1 cellular context compared by ENCODE assay signal in the genomic region with DNA sequence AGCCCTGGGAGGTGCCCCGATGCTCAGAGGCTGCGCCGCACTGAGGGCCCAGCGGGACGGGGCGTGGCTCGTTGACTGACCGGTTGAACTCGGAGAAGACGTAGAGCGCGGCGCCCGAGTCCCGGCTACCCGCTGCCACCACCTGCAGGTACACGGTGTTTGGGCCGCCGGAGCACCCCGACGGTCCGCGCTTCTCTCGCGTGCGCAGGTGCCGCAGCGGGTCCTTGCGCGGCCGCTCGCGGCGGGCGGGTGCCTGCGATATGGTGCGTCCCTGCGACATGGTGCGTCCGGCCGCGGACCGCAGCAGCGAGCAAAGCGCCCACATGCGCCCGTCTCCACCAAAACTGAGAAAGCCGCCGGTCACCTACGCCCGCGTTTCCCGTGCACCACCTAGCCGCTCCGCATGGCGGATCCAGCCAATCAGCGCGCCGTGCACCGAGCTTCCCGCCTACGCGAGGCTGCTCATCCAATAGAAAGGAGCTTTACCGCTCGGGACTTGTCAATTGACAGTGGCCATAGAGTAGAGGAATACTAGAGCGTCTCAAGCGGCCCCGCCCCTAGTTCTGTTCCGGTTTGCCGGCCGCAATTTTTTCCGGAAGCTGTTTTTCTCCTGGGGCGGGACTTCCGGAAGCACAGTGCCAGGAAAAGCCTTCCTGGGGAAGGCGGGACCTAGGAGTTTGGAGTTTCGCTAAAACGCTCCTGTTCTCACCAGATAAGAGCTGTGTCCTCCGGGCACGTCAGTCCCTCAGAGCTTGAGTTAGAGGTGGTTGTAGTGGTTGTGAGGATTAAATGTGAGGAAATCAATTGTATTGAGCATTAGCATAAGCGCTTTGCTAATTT.
A peak's percentile ranks its signal among the peaks of the same experiment; 100 is the strongest.
TF ChIP-seq lines count a peak whose summit lies in the region.

A gene with protein sequence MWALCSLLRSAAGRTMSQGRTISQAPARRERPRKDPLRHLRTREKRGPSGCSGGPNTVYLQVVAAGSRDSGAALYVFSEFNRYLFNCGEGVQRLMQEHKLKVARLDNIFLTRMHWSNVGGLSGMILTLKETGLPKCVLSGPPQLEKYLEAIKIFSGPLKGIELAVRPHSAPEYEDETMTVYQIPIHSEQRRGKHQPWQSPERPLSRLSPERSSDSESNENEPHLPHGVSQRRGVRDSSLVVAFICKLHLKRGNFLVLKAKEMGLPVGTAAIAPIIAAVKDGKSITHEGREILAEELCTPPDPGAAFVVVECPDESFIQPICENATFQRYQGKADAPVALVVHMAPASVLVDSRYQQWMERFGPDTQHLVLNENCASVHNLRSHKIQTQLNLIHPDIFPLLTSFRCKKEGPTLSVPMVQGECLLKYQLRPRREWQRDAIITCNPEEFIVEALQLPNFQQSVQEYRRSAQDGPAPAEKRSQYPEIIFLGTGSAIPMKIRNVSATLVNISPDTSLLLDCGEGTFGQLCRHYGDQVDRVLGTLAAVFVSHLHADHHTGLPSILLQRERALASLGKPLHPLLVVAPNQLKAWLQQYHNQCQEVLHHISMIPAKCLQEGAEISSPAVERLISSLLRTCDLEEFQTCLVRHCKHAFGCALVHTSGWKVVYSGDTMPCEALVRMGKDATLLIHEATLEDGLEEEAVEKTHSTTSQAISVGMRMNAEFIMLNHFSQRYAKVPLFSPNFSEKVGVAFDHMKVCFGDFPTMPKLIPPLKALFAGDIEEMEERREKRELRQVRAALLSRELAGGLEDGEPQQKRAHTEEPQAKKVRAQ (minus strand): TSS at position 405 of the 840 bp plus-strand sequence. CDS start 80 bp downstream, at position 325.

TF ChIP-seq in HepG2, 621 proteins besides CTCF, POLR2A, EP300 and RAD21 (continued from another document and continues in another):
- TF ChIP-seq, protein P1, sequence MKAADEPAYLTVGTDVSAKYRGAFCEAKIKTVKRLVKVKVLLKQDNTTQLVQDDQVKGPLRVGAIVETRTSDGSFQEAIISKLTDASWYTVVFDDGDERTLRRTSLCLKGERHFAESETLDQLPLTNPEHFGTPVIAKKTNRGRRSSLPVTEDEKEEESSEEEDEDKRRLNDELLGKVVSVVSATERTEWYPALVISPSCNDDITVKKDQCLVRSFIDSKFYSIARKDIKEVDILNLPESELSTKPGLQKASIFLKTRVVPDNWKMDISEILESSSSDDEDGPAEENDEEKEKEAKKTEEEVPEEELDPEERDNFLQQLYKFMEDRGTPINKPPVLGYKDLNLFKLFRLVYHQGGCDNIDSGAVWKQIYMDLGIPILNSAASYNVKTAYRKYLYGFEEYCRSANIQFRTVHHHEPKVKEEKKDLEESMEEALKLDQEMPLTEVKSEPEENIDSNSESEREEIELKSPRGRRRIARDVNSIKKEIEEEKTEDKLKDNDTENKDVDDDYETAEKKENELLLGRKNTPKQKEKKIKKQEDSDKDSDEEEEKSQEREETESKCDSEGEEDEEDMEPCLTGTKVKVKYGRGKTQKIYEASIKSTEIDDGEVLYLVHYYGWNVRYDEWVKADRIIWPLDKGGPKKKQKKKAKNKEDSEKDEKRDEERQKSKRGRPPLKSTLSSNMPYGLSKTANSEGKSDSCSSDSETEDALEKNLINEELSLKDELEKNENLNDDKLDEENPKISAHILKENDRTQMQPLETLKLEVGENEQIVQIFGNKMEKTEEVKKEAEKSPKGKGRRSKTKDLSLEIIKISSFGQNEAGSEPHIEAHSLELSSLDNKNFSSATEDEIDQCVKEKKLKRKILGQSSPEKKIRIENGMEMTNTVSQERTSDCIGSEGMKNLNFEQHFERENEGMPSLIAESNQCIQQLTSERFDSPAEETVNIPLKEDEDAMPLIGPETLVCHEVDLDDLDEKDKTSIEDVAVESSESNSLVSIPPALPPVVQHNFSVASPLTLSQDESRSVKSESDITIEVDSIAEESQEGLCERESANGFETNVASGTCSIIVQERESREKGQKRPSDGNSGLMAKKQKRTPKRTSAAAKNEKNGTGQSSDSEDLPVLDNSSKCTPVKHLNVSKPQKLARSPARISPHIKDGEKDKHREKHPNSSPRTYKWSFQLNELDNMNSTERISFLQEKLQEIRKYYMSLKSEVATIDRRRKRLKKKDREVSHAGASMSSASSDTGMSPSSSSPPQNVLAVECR (CRISPR knock-in tag; IDR thresholded peaks at IDR 0.05; ENCODE audit: borderline replicate concordance): peak; percentile 97
- TF ChIP-seq, protein P2, sequence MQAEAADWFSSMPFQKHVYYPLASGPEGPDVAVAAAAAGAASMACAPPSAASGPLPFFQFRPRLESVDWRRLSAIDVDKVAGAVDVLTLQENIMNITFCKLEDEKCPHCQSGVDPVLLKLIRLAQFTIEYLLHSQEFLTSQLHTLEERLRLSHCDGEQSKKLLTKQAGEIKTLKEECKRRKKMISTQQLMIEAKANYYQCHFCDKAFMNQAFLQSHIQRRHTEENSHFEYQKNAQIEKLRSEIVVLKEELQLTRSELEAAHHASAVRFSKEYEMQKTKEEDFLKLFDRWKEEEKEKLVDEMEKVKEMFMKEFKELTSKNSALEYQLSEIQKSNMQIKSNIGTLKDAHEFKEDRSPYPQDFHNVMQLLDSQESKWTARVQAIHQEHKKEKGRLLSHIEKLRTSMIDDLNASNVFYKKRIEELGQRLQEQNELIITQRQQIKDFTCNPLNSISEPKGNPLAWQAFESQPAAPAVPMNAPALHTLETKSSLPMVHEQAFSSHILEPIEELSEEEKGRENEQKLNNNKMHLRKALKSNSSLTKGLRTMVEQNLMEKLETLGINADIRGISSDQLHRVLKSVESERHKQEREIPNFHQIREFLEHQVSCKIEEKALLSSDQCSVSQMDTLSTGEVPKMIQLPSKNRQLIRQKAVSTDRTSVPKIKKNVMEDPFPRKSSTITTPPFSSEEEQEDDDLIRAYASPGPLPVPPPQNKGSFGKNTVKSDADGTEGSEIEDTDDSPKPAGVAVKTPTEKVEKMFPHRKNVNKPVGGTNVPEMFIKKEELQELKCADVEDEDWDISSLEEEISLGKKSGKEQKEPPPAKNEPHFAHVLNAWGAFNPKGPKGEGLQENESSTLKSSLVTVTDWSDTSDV (CRISPR knock-in tag; IDR thresholded peaks at IDR 0.05): no peak
- TF ChIP-seq ZNF225 (CRISPR knock-in tag; IDR thresholded peaks at IDR 0.05) (peak; percentile 95), POLR2AphosphoS5 (IDR thresholded peaks at IDR 0.05; ENCODE audit: low read depth, low read length) (peak; percentile 95), RORA (CRISPR knock-in tag; IDR thresholded peaks at IDR 0.05) (no peak), ZFP41 (CRISPR knock-in tag; IDR thresholded peaks at IDR 0.05; ENCODE audit: borderline replicate concordance) (no peak), ZNF282 (IDR thresholded peaks at IDR 0.05; ENCODE audit: partially characterized antibody) (no peak), ZMYM4 (CRISPR knock-in tag; IDR thresholded peaks at IDR 0.05) (peak; percentile 63), SP140L (CRISPR knock-in tag; IDR thresholded peaks at IDR 0.05; ENCODE audit: borderline replicate concordance) (no peak; the same call in 1 of the 2 replicates), ZNF567 (CRISPR knock-in tag; IDR thresholded peaks at IDR 0.05; ENCODE audit: borderline replicate concordance) (peak; percentile 67; the same call in 1 of the 2 replicates), ZNF549 (CRISPR knock-in tag; IDR thresholded peaks at IDR 0.05) (no peak), MED13 (CRISPR knock-in tag; IDR thresholded peaks at IDR 0.05) (no peak), U2AF1 (optimal IDR thresholded peaks at IDR 0.05; ENCODE audit: low read depth, low read length) (no peak), KAT7 (CRISPR knock-in tag; IDR thresholded peaks at IDR 0.05; ENCODE audit: borderline replicate concordance) (0 out of 2 replicates have a peak, but pooled peaks have one; percentile 67), CREM (IDR thresholded peaks at IDR 0.05) (peak; percentile 79), CREM (CRISPR knock-in tag; IDR thresholded peaks at IDR 0.05) (no peak), ZNF292 (CRISPR knock-in tag; IDR thresholded peaks at IDR 0.05; ENCODE audit: borderline replicate concordance, low read depth) (no peak)
- TF ChIP-seq, protein P3, sequence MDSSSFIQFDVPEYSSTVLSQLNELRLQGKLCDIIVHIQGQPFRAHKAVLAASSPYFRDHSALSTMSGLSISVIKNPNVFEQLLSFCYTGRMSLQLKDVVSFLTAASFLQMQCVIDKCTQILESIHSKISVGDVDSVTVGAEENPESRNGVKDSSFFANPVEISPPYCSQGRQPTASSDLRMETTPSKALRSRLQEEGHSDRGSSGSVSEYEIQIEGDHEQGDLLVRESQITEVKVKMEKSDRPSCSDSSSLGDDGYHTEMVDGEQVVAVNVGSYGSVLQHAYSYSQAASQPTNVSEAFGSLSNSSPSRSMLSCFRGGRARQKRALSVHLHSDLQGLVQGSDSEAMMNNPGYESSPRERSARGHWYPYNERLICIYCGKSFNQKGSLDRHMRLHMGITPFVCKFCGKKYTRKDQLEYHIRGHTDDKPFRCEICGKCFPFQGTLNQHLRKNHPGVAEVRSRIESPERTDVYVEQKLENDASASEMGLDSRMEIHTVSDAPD (CRISPR knock-in tag; IDR thresholded peaks at IDR 0.05): 0 out of 2 replicates have a peak, but pooled peaks have one; percentile 74
- TF ChIP-seq, protein P4, sequence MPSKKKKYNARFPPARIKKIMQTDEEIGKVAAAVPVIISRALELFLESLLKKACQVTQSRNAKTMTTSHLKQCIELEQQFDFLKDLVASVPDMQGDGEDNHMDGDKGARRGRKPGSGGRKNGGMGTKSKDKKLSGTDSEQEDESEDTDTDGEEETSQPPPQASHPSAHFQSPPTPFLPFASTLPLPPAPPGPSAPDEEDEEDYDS (CRISPR knock-in tag; IDR thresholded peaks at IDR 0.05): peak; percentile 71; the same call in 1 of the 2 replicates
- TF ChIP-seq, protein P5, sequence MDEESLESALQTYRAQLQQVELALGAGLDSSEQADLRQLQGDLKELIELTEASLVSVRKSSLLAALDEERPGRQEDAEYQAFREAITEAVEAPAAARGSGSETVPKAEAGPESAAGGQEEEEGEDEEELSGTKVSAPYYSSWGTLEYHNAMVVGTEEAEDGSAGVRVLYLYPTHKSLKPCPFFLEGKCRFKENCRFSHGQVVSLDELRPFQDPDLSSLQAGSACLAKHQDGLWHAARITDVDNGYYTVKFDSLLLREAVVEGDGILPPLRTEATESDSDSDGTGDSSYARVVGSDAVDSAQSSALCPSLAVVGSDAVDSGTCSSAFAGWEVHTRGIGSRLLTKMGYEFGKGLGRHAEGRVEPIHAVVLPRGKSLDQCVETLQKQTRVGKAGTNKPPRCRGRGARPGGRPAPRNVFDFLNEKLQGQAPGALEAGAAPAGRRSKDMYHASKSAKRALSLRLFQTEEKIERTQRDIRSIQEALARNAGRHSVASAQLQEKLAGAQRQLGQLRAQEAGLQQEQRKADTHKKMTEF (CRISPR knock-in tag; IDR thresholded peaks at IDR 0.05): peak; percentile 70; the same call in 1 of the 2 replicates
- TF ChIP-seq, protein P6, sequence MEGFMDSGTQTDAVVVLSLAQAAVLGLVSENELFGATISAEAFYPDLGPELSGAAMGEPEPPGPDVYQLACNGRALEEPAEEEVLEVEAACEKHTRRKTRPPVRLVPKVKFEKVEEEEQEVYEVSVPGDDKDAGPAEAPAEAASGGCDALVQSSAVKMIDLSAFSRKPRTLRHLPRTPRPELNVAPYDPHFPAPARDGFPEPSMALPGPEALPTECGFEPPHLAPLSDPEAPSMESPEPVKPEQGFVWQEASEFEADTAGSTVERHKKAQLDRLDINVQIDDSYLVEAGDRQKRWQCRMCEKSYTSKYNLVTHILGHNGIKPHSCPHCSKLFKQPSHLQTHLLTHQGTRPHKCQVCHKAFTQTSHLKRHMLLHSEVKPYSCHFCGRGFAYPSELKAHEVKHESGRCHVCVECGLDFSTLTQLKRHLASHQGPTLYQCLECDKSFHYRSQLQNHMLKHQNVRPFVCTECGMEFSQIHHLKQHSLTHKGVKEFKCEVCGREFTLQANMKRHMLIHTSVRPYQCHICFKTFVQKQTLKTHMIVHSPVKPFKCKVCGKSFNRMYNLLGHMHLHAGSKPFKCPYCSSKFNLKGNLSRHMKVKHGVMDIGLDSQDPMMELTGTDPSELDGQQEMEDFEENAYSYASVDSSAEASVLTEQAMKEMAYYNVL (CRISPR knock-in tag; IDR thresholded peaks at IDR 0.05; ENCODE audit: borderline replicate concordance): no peak; the same call in 1 of the 2 replicates
- TF ChIP-seq, protein P7, sequence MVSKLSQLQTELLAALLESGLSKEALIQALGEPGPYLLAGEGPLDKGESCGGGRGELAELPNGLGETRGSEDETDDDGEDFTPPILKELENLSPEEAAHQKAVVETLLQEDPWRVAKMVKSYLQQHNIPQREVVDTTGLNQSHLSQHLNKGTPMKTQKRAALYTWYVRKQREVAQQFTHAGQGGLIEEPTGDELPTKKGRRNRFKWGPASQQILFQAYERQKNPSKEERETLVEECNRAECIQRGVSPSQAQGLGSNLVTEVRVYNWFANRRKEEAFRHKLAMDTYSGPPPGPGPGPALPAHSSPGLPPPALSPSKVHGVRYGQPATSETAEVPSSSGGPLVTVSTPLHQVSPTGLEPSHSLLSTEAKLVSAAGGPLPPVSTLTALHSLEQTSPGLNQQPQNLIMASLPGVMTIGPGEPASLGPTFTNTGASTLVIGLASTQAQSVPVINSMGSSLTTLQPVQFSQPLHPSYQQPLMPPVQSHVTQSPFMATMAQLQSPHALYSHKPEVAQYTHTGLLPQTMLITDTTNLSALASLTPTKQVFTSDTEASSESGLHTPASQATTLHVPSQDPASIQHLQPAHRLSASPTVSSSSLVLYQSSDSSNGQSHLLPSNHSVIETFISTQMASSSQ (IDR thresholded peaks at IDR 0.05; ENCODE audit: low read depth): no peak
- TF ChIP-seq, protein P7 (CRISPR knock-in tag; IDR thresholded peaks at IDR 0.05; ENCODE audit: borderline replicate concordance): peak; percentile 26; the same call in 1 of the 2 replicates
- TF ChIP-seq, protein P8, sequence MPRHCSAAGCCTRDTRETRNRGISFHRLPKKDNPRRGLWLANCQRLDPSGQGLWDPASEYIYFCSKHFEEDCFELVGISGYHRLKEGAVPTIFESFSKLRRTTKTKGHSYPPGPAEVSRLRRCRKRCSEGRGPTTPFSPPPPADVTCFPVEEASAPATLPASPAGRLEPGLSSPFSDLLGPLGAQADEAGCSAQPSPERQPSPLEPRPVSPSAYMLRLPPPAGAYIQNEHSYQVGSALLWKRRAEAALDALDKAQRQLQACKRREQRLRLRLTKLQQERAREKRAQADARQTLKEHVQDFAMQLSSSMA (CRISPR knock-in tag; IDR thresholded peaks at IDR 0.05): peak; percentile 18; the same call in 1 of the 2 replicates
- TF ChIP-seq, protein P9, sequence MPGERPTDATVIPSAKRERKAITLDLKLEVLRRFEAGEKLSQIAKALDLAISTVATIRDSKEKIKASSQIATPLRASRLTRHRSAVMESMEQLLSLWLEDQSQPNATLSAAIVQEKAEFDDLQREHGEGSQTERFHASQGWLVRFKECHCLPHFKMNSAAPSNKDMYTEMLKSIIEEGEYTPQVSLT (CRISPR knock-in tag; IDR thresholded peaks at IDR 0.05; ENCODE audit: borderline replicate concordance, low read depth): no peak
- TF ChIP-seq, protein P10, sequence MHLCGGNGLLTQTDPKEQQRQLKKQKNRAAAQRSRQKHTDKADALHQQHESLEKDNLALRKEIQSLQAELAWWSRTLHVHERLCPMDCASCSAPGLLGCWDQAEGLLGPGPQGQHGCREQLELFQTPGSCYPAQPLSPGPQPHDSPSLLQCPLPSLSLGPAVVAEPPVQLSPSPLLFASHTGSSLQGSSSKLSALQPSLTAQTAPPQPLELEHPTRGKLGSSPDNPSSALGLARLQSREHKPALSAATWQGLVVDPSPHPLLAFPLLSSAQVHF (CRISPR knock-in tag; IDR thresholded peaks at IDR 0.05): 0 out of 2 replicates have a peak, but pooled peaks have one; percentile 22
